Comparison of ENCODE assay signal across 37 cellular contexts in genomic region chr14:105968291-105968690, GRCh38.
"Had no signal": no experiment of that assay in that cellular context is flagged by ENCODE, and none has a peak within 500 bp of the region (broad histone marks: within the 10 kb centered on the region; RNA-seq: fewer than 3 reads in every experiment).

No MANE protein-coding gene starts in this region.

- H3K4me1 Mint-ChIP-seq: activated naive CD4-positive, alpha-beta T cell treated with anti-CD3 and anti-CD28 coated beads, Interleukin-2, amount 50 U/mL, for 24 hours; activated T-helper 17 cell treated with anti-CD3 and anti-CD28 coated beads, Interleukin-2, amount 50 U/mL, for 72 hours; brain; central memory CD8-positive, alpha-beta T cell had no signal

- H3K36me3 Mint-ChIP-seq: activated naive CD4-positive, alpha-beta T cell treated with anti-CD3 and anti-CD28 coated beads, Interleukin-2, amount 10 ng/mL, durations not matched to agents 7 days and 5 days; activated naive CD4-positive, alpha-beta T cell treated with anti-CD3 and anti-CD28 coated beads, Interleukin-2, amount 50 U/mL, for 24 hours; activated naive CD4-positive, alpha-beta T cell treated with anti-CD3 and anti-CD28 coated beads, Interleukin-2, amount 50 U/mL, for 72 hours; activated naive CD8-positive, alpha-beta T cell; activated naive CD8-positive, alpha-beta T cell treated with anti-CD3 and anti-CD28 coated beads for 36 hours; activated naive CD8-positive, alpha-beta T cell treated with anti-CD3 and anti-CD28 coated beads, Interleukin-2, amount 10 ng/mL, durations not matched to agents 7 days and 5 days; brain had no signal

- H3K27ac ChIP-seq: adrenal gland, ascending aorta, body of pancreas, brain microvascular endothelial cell, breast epithelium, cardiac muscle cell had no signal

- ATAC-seq: activated naive CD4-positive, alpha-beta T cell treated with anti-CD3 and anti-CD28 coated beads, Interleukin-2, amount 50 U/mL, for 72 hours; activated naive CD8-positive, alpha-beta T cell treated with anti-CD3 and anti-CD28 coated beads, Interleukin-2, amount 50 U/mL, for 24 hours; activated T-cell treated with anti-CD3 and anti-CD28 coated beads, Interleukin-2, amount 50 U/mL, for 4 hours; activated T-cell treated with anti-CD3 and anti-CD28 coated beads, Interleukin-2, amount 50 U/mL, for 72 hours; activated T-helper 17 cell treated with anti-CD3 and anti-CD28 coated beads, Interleukin-2, amount 50 U/mL, for 72 hours; body of pancreas had no signal

- DNase-seq: activated effector memory CD4-positive, alpha-beta T cell treated with anti-CD3 and anti-CD28 coated beads, Interleukin-2, amount 50 U/mL, for 16 hours; activated effector memory CD4-positive, alpha-beta T cell treated with Interleukin-2 at 50 U/mL for 16 hours; activated gamma-delta T cell; activated gamma-delta T cell treated with Interleukin-2 at 50 U/mL for 16 hours; activated naive CD4-positive, alpha-beta T cell; activated naive CD4-positive, alpha-beta T cell treated with anti-CD3 and anti-CD28 coated beads for 36 hours; activated naive CD4-positive, alpha-beta T cell treated with anti-CD3 and anti-CD28 coated beads, Interleukin-2, amount 10 ng/mL, durations not matched to agents 7 days and 5 days; activated naive CD4-positive, alpha-beta T cell treated with anti-CD3 and anti-CD28 coated beads, Interleukin-2, amount 50 U/mL, for 16 hours; activated naive CD4-positive, alpha-beta T cell treated with Interleukin-2 at 50 U/mL for 16 hours; activated naive CD8-positive, alpha-beta T cell treated with anti-CD3 and anti-CD28 coated beads for 36 hours; activated naive CD8-positive, alpha-beta T cell treated with anti-CD3 and anti-CD28 coated beads, Interleukin-2, amount 10 ng/mL, durations not matched to agents 7 days and 5 days; activated naive CD8-positive, alpha-beta T cell treated with anti-CD3 and anti-CD28 coated beads, Interleukin-2, amount 50 U/mL, for 24 hours; activated T-cell treated with anti-CD3 and anti-CD28 coated beads, Interleukin-2, amount 50 U/mL, for 24 hours; activated T-cell treated with anti-CD3 and anti-CD28 coated beads, Interleukin-2, amount 50 U/mL, for 4 hours; activated T-cell treated with anti-CD3 and anti-CD28 coated beads, Interleukin-2, amount 50 U/mL, for 48 hours; activated T-cell treated with anti-CD3 and anti-CD28 coated beads, Interleukin-2, amount 50 U/mL, for 72 hours; adrenal gland; amniotic stem cell; amygdala; anterior cingulate cortex; aorta; body of pancreas; brain microvascular endothelial cell; caudate nucleus; central memory CD4-positive, alpha-beta T cell; cerebellar nuclear complex had no signal

- H3K27ac Mint-ChIP-seq: activated naive CD4-positive, alpha-beta T cell treated with anti-CD3 and anti-CD28 coated beads for 36 hours; activated naive CD4-positive, alpha-beta T cell treated with anti-CD3 and anti-CD28 coated beads, Interleukin-2, amount 10 ng/mL, durations not matched to agents 7 days and 5 days; activated naive CD4-positive, alpha-beta T cell treated with anti-CD3 and anti-CD28 coated beads, Interleukin-2, amount 50 U/mL, for 24 hours; activated naive CD4-positive, alpha-beta T cell treated with anti-CD3 and anti-CD28 coated beads, Interleukin-2, amount 50 U/mL, for 72 hours; activated naive CD8-positive, alpha-beta T cell; activated naive CD8-positive, alpha-beta T cell treated with anti-CD3 and anti-CD28 coated beads for 36 hours; activated naive CD8-positive, alpha-beta T cell treated with anti-CD3 and anti-CD28 coated beads, Interleukin-2, amount 50 U/mL, for 24 hours; activated T-cell treated with anti-CD3 and anti-CD28 coated beads, Interleukin-2, amount 50 U/mL, for 72 hours; activated T-helper 1 cell treated with anti-CD3 and anti-CD28 coated beads, Interleukin-12 subunit alpha, Interleukin-12 subunit beta, Interleukin-2, Interleukin-4 antibody, amounts not matched to agents 30 ng/mL and 10 ng/mL and 1 ng/mL, durations not matched to agents 14 hours and 24 hours and 36 hours; activated T-helper 17 cell treated with anti-CD3 and anti-CD28 coated beads, Interleukin-2, amount 50 U/mL, for 72 hours; activated T-helper 2 cell treated with anti-CD3 and anti-CD28 coated beads, Interferon-gamma antibody, Interleukin-2, Interleukin-4, amounts not matched to agents 10 μg/mL and 5 μg/mL and 100 μg/mL, durations not matched to agents 14 hours and 24 hours and 36 hours; brain had no signal

- H3K9me3 ChIP-seq: adrenal gland, ascending aorta, body of pancreas, breast epithelium had no signal

- H3K4me3 ChIP-seq: adrenal gland, ascending aorta, body of pancreas, breast epithelium, cardiac muscle cell had no signal

- H3K9me3 Mint-ChIP-seq: activated naive CD4-positive, alpha-beta T cell treated with anti-CD3 and anti-CD28 coated beads for 36 hours; activated naive CD4-positive, alpha-beta T cell treated with anti-CD3 and anti-CD28 coated beads, Interleukin-2, amount 50 U/mL, for 24 hours; activated naive CD4-positive, alpha-beta T cell treated with anti-CD3 and anti-CD28 coated beads, Interleukin-2, amount 50 U/mL, for 72 hours; activated naive CD8-positive, alpha-beta T cell treated with anti-CD3 and anti-CD28 coated beads for 36 hours; activated naive CD8-positive, alpha-beta T cell treated with anti-CD3 and anti-CD28 coated beads, Interleukin-2, amount 50 U/mL, for 24 hours; activated T-cell treated with anti-CD3 and anti-CD28 coated beads, Interleukin-2, amount 50 U/mL, for 24 hours; activated T-cell treated with anti-CD3 and anti-CD28 coated beads, Interleukin-2, amount 50 U/mL, for 4 hours; activated T-helper 1 cell treated with anti-CD3 and anti-CD28 coated beads, Interleukin-12 subunit alpha, Interleukin-12 subunit beta, Interleukin-2, Interleukin-4 antibody, amounts not matched to agents 30 ng/mL and 10 ng/mL and 1 ng/mL, durations not matched to agents 14 hours and 24 hours and 36 hours; activated T-helper 17 cell treated with anti-CD3 and anti-CD28 coated beads, Interleukin-2, amount 50 U/mL, for 72 hours; activated T-helper 2 cell treated with anti-CD3 and anti-CD28 coated beads, Interferon-gamma antibody, Interleukin-2, Interleukin-4, amounts not matched to agents 10 μg/mL and 5 μg/mL and 100 μg/mL, durations not matched to agents 14 hours and 24 hours and 36 hours; central memory CD8-positive, alpha-beta T cell had no signal

- H3K27me3 Mint-ChIP-seq: activated naive CD4-positive, alpha-beta T cell treated with anti-CD3 and anti-CD28 coated beads, Interleukin-2, amount 50 U/mL, for 24 hours had no signal

- H3K36me3 ChIP-seq: adrenal gland, ascending aorta, brain microvascular endothelial cell, breast epithelium, cardiac muscle cell had no signal

- H3K4me3 Mint-ChIP-seq: activated naive CD4-positive, alpha-beta T cell treated with anti-CD3 and anti-CD28 coated beads for 36 hours; activated naive CD4-positive, alpha-beta T cell treated with anti-CD3 and anti-CD28 coated beads, Interleukin-2, amount 10 ng/mL, durations not matched to agents 7 days and 5 days; activated naive CD4-positive, alpha-beta T cell treated with anti-CD3 and anti-CD28 coated beads, Interleukin-2, amount 50 U/mL, for 24 hours; activated naive CD8-positive, alpha-beta T cell; activated naive CD8-positive, alpha-beta T cell treated with anti-CD3 and anti-CD28 coated beads for 36 hours; activated naive CD8-positive, alpha-beta T cell treated with anti-CD3 and anti-CD28 coated beads, Interleukin-2, amount 50 U/mL, for 24 hours; activated T-cell treated with anti-CD3 and anti-CD28 coated beads, Interleukin-2, amount 50 U/mL, for 24 hours; activated T-cell treated with anti-CD3 and anti-CD28 coated beads, Interleukin-2, amount 50 U/mL, for 4 hours; activated T-cell treated with anti-CD3 and anti-CD28 coated beads, Interleukin-2, amount 50 U/mL, for 72 hours; activated T-helper 1 cell treated with anti-CD3 and anti-CD28 coated beads, Interleukin-12 subunit alpha, Interleukin-12 subunit beta, Interleukin-2, Interleukin-4 antibody, amounts not matched to agents 30 ng/mL and 10 ng/mL and 1 ng/mL, durations not matched to agents 14 hours and 24 hours and 36 hours; activated T-helper 17 cell treated with anti-CD3 and anti-CD28 coated beads, Interleukin-2, amount 50 U/mL, for 72 hours; brain; central memory CD8-positive, alpha-beta T cell had no signal

- H3K4me1 ChIP-seq: adrenal gland, ascending aorta, body of pancreas, breast epithelium had no signal

- H3K27me3 ChIP-seq: adrenal gland, ascending aorta, body of pancreas, brain microvascular endothelial cell, breast epithelium, cardiac muscle cell had no signal
